ENCODE assay signal across 9 cellular contexts in genomic region chr22:30208631-30209603, GRCh38.
A peak's percentile ranks its signal among the peaks of the same experiment; 100 is the strongest.
DNase-seq lines count a peak whose midpoint lies in the region; ATAC-seq lines count a peak whose summit lies in the region.
"Had no signal": no experiment of that assay in that cellular context is flagged by ENCODE, and none has a peak within 500 bp of the region (broad histone marks: within the 10 kb centered on the region; RNA-seq: fewer than 3 reads in every experiment).

No MANE protein-coding gene starts in this region.

- H3K36me3 ChIP-seq in adipocyte (ENCODE audit: control insufficient read depth, insufficient read depth, low read length, severe bottlenecking), result no peaks in the 10 kb centered on the region

- no peak overlapping the region for H3K4me3 ChIP-seq in adipocyte (ENCODE audit: low read length)

- peaks cover 61% of the 10 kb centered on the region for H3K4me1 ChIP-seq in adipocyte (ENCODE audit: control insufficient read depth, insufficient read depth, low read length)

- DNase-seq in HCEC 1CT (peak; percentile 82), adipocyte (ENCODE audit: low read depth) (peak; percentile 88), iPS-NIHi7 (ENCODE audit: extremely low spot score) (peak; percentile 56), stromal cell of bone marrow (ENCODE audit: low read depth) (peak; percentile 72), SIG-M5 (lab: John Stamatoyannopoulos, UW) (no peak), NCI-H1417 treated with DMSO at 0.1 percent for 48 hours (lab: John Stamatoyannopoulos, UW) (no peak), NCI-H187 (lab: John Stamatoyannopoulos, UW) (no peak)
- DNase-seq: NCI-H774 had no signal

- no peak for ATAC-seq in GM18502 (IDR thresholded peaks at IDR 0.05; ENCODE audit: poor library complexity, unreplicated experiment)

- no peaks in the 10 kb centered on the region for H3K27me3 ChIP-seq in adipocyte (replicated peaks; ENCODE audit: control insufficient read depth, insufficient read depth, low read length)

- H3K9ac ChIP-seq in adipocyte (ENCODE audit: low read length), result peak overlapping the region; percentile 43

- no peaks in the 10 kb centered on the region for H3K9me3 ChIP-seq in adipocyte (ENCODE audit: control insufficient read depth, low read length)

Comparison
In these comparisons a context has a peak if more than half of its experiments do, and no peak if none do; other contexts are left out.
1. DNase-seq: peak in HCEC 1CT (single experiment), adipocyte (single experiment), iPS-NIHi7 (single experiment) and stromal cell of bone marrow (single experiment); none in SIG-M5 (single experiment), NCI-H1417 treated with DMSO at 0.1 percent for 48 hours (single experiment) and NCI-H187 (0 of 2).